Comparison of ENCODE assay signal across 10 cellular contexts in genomic region chr20:56422131-56422823, GRCh38. TPM values are rescaled to one million over a fixed set of nuclear protein-coding genes. Genes with fewer than 3 reads are reported as not detected.
A peak's percentile ranks its signal among the peaks of the same experiment; 100 is the strongest.
DNase-seq lines count a peak whose midpoint lies in the region; ATAC-seq and TF ChIP-seq lines count a peak whose summit lies in the region.
"Had no signal": no experiment of that assay in that cellular context is flagged by ENCODE, and none has a peak within 500 bp of the region (broad histone marks: within the 10 kb centered on the region; RNA-seq: fewer than 3 reads in every experiment).

No MANE protein-coding gene starts in this region.

- peak; percentile 42 for TF ChIP-seq CTCF in chondrocyte (IDR thresholded peaks at IDR 0.05)
- no peak for TF ChIP-seq CTCF in GM13977 (IDR thresholded peaks at IDR 0.05; ENCODE audit: extremely low read depth, insufficient read depth, missing control alignments)

- peak overlapping the region; percentile 85 for H3K27ac Mint-ChIP-seq in activated CD4-positive, alpha-beta T cell treated with anti-CD3 and anti-CD28 coated beads for 36 hours
- peak overlapping the region; percentile 14 for H3K27ac Mint-ChIP-seq in chondrocyte (ENCODE audit: unreplicated experiment)
- H3K27ac Mint-ChIP-seq: B cell had no signal

- peaks cover 65% of the 10 kb centered on the region for H3K4me1 Mint-ChIP-seq in activated CD4-positive, alpha-beta T cell treated with anti-CD3 and anti-CD28 coated beads for 36 hours
- peaks cover 20% of the 10 kb centered on the region for H3K4me1 Mint-ChIP-seq in chondrocyte (ENCODE audit: low read depth)
- H3K4me1 Mint-ChIP-seq: IgD-negative memory B cell had no signal

- no peak for ATAC-seq in activated CD4-positive, alpha-beta T cell treated with anti-CD3 and anti-CD28 coated beads for 36 hours
- ATAC-seq in left lobe of liver: no peak

- intact Hi-C loops in activated CD4-positive, alpha-beta T cell treated with anti-CD3 and anti-CD28 coated beads for 36 hours (cut with DNase I, micrococcal nuclease): no loop called here

- in situ Hi-C loops in GM13977 (cut with MboI; ENCODE audit: low pct_unique_long_range_greater_than_20kb, low sequenced_read_pairs, unreplicated experiment): no loop called here

- no peaks in the 10 kb centered on the region for H3K27me3 Mint-ChIP-seq in activated CD4-positive, alpha-beta T cell treated with anti-CD3 and anti-CD28 coated beads for 36 hours
- H3K27me3 Mint-ChIP-seq in chondrocyte (ENCODE audit: low read depth): no peaks in the 10 kb centered on the region
- H3K27me3 Mint-ChIP-seq: IgD-negative memory B cell had no signal

- DNase-seq in activated CD4-positive, alpha-beta T cell treated with anti-CD3 and anti-CD28 coated beads for 36 hours: no peak
- no peak for DNase-seq in activated CD4-positive, alpha-beta T cell treated with anti-CD3 and anti-CD28 coated beads for 48 hours
- DNase-seq in OCI-M1 (lab: John Stamatoyannopoulos, UW) (peak; percentile 76), chondrocyte (ENCODE audit: low spot score) (no peak), renal cortical epithelial cell (ENCODE audit: low read depth) (peak; percentile 89), left lobe of liver (ENCODE audit: low spot score) (no peak), GM13977 (ENCODE audit: low spot score) (no peak), COR-L47 (lab: John Stamatoyannopoulos, UW) (no peak)

- peaks cover 11% of the 10 kb centered on the region for H3K36me3 Mint-ChIP-seq in activated CD4-positive, alpha-beta T cell treated with anti-CD3 and anti-CD28 coated beads for 36 hours (ENCODE audit: low read depth)
- peaks cover 5% of the 10 kb centered on the region for H3K36me3 Mint-ChIP-seq in chondrocyte (ENCODE audit: low read depth)

- POLR2A ChIA-PET in activated CD4-positive, alpha-beta T cell treated with anti-CD3 and anti-CD28 coated beads for 36 hours (lab: Charles Lee): no interaction called here

- peak overlapping the region; percentile 42 for H3K4me3 Mint-ChIP-seq in activated CD4-positive, alpha-beta T cell treated with anti-CD3 and anti-CD28 coated beads for 36 hours
- no peak overlapping the region for H3K4me3 Mint-ChIP-seq in chondrocyte (ENCODE audit: unreplicated experiment)
- H3K4me3 Mint-ChIP-seq: B cell, IgD-negative memory B cell had no signal

- CTCF ChIA-PET in activated CD4-positive, alpha-beta T cell treated with anti-CD3 and anti-CD28 coated beads for 36 hours (lab: Charles Lee): interaction anchor here (0.7 to 2.5 kb wide), 6 partner anchors 10 to 42 kb away, joined by 3 to 14 read pairs (median 4); partner anchors contain the start of genes AURKA, CASS4 and CSTF1

- no peaks in the 10 kb centered on the region for H3K9me3 Mint-ChIP-seq in activated CD4-positive, alpha-beta T cell treated with anti-CD3 and anti-CD28 coated beads for 36 hours (ENCODE audit: low read depth)
- no peaks in the 10 kb centered on the region for H3K9me3 Mint-ChIP-seq in chondrocyte (ENCODE audit: low read depth)
- H3K9me3 Mint-ChIP-seq: IgD-negative memory B cell had no signal

RNA-seq across cellular contexts. Expression of gene CASS4, which starts 10.2 kb away (rescaled TPM):
- 1 to 10 TPM; 5.1 to 5.6 TPM for total RNA-seq in activated CD4-positive, alpha-beta T cell treated with anti-CD3 and anti-CD28 coated beads for 36 hours
- total RNA-seq in chondrocyte (0.10 to 0.39 TPM in 2 of 3 replicates, not detected in the other), renal cortical epithelial cell (0.20 TPM in 1 of 2 replicates, not detected in the other), left lobe of liver (0.93 TPM)

RNA-seq across cellular contexts. Expression of gene CSTF1, which starts 29.8 kb away (rescaled TPM):
- total RNA-seq in activated CD4-positive, alpha-beta T cell treated with anti-CD3 and anti-CD28 coated beads for 36 hours: 10 to 100 TPM; 62.0 to 84.2 TPM
- total RNA-seq in chondrocyte (23.7 to 33.1 TPM (median 26.0 TPM) in 3 replicates), renal cortical epithelial cell (26.0 and 63.3 TPM in 2 replicates), left lobe of liver (17.2 TPM)

RNA-seq across cellular contexts. Expression of gene AURKA, which starts 30.3 kb away (rescaled TPM):
- total RNA-seq in activated CD4-positive, alpha-beta T cell treated with anti-CD3 and anti-CD28 coated beads for 36 hours: 100 to 1,000 TPM; 103 to 114 TPM
- total RNA-seq in chondrocyte (8.7 to 10.5 TPM (median 9.6 TPM) in 3 replicates), renal cortical epithelial cell (9.1 and 48.3 TPM in 2 replicates), left lobe of liver (1.6 TPM)

RNA-seq across cellular contexts. Expression of gene RTF2, which starts 46.1 kb away (rescaled TPM):
- 10 to 100 TPM; 68.5 to 80.8 TPM for total RNA-seq in activated CD4-positive, alpha-beta T cell treated with anti-CD3 and anti-CD28 coated beads for 36 hours
- 61.2 to 79.3 TPM (median 64.7 TPM) in 3 replicates for total RNA-seq in chondrocyte
- 82.3 and 95.0 TPM in 2 replicates for total RNA-seq in renal cortical epithelial cell
- total RNA-seq in left lobe of liver: 31.7 TPM

Comparison
In these comparisons a context has a peak if more than half of its experiments do, and no peak if none do; other contexts are left out.
1. DNase-seq: peak in OCI-M1 (single experiment) and renal cortical epithelial cell (single experiment); none in activated CD4-positive, alpha-beta T cell treated with anti-CD3 and anti-CD28 coated beads for 36 hours (single experiment), activated CD4-positive, alpha-beta T cell treated with anti-CD3 and anti-CD28 coated beads for 48 hours (single experiment), chondrocyte (single experiment), left lobe of liver (single experiment), GM13977 (single experiment) and COR-L47 (single experiment).